Comparison of ENCODE assay signal across 2 cellular contexts in the genomic region with DNA sequence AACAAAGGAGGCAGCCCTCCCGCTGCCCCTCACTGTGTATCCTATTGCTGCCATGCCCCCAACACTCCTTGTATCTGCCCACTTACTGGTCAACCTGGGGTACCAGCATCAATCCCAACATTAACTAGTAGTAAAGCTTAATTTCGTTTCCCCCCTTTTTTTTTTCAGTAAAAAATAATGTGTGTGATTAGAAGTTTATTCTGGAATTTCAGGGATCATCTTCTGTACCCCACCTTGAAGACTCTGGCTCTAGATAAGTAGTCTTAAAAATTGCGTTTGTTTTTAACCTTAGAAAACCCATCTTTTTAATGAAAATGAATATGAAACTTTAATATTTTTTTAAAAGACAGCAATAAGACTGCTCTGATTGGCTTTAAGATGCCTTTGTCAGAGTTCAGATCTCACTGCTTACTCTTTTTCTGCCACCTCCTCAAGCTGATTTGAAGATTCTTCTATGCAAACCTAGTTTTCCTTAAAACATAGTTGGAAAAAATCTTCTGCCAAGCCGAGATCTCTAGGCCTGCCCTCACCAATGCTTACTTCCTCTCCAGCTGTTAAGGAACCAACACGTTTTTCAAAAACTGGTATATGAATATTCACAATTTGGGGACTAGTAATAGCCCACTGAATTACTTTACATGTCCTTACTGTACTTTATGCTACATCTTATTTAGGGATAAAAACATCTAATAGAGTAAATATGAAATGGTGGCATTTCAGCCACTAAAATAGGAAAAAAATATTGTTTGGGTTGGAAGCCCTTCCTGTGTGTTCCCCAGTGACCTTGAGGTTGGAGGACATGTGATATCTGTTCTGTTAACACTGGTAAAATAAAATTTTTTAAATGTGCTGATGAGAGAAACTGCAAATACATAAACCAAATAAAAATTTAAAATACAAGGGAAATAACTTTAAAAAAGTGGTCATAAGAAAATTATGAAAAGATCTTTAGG.
A peak's percentile ranks its signal among the peaks of the same experiment; 100 is the strongest.
TF ChIP-seq lines count a peak whose summit lies in the region.

No MANE protein-coding gene starts in this region.

TF ChIP-seq in HCT116, 20 proteins besides CTCF, POLR2A, EP300 and RAD21:
- TF ChIP-seq ZNF274 (IDR thresholded peaks at IDR 0.05; ENCODE audit: low read depth, low read length) (no peak), POLR2AphosphoS5 (IDR thresholded peaks at IDR 0.05; ENCODE audit: low read depth, low read length) (no peak), ELF1 (IDR thresholded peaks at IDR 0.05; ENCODE audit: borderline replicate concordance, low read depth) (no peak), CEBPB (IDR thresholded peaks at IDR 0.05; ENCODE audit: low read depth) (no peak), CBX3 (IDR thresholded peaks at IDR 0.05; ENCODE audit: low read depth) (no peak), SP1 (IDR thresholded peaks at IDR 0.05; ENCODE audit: low read depth) (no peak), EZH2 (IDR thresholded peaks at IDR 0.05) (no peak), FOSL1 (IDR thresholded peaks at IDR 0.05; ENCODE audit: low read depth) (no peak), SRF (IDR thresholded peaks at IDR 0.05; ENCODE audit: low read depth) (no peak)
- TF ChIP-seq, protein P1, sequence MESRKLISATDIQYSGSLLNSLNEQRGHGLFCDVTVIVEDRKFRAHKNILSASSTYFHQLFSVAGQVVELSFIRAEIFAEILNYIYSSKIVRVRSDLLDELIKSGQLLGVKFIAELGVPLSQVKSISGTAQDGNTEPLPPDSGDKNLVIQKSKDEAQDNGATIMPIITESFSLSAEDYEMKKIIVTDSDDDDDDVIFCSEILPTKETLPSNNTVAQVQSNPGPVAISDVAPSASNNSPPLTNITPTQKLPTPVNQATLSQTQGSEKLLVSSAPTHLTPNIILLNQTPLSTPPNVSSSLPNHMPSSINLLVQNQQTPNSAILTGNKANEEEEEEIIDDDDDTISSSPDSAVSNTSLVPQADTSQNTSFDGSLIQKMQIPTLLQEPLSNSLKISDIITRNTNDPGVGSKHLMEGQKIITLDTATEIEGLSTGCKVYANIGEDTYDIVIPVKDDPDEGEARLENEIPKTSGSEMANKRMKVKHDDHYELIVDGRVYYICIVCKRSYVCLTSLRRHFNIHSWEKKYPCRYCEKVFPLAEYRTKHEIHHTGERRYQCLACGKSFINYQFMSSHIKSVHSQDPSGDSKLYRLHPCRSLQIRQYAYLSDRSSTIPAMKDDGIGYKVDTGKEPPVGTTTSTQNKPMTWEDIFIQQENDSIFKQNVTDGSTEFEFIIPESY (IDR thresholded peaks at IDR 0.05; ENCODE audit: extremely low read depth, insufficient replicate concordance, low read length): no peak
- TF ChIP-seq, protein P2, sequence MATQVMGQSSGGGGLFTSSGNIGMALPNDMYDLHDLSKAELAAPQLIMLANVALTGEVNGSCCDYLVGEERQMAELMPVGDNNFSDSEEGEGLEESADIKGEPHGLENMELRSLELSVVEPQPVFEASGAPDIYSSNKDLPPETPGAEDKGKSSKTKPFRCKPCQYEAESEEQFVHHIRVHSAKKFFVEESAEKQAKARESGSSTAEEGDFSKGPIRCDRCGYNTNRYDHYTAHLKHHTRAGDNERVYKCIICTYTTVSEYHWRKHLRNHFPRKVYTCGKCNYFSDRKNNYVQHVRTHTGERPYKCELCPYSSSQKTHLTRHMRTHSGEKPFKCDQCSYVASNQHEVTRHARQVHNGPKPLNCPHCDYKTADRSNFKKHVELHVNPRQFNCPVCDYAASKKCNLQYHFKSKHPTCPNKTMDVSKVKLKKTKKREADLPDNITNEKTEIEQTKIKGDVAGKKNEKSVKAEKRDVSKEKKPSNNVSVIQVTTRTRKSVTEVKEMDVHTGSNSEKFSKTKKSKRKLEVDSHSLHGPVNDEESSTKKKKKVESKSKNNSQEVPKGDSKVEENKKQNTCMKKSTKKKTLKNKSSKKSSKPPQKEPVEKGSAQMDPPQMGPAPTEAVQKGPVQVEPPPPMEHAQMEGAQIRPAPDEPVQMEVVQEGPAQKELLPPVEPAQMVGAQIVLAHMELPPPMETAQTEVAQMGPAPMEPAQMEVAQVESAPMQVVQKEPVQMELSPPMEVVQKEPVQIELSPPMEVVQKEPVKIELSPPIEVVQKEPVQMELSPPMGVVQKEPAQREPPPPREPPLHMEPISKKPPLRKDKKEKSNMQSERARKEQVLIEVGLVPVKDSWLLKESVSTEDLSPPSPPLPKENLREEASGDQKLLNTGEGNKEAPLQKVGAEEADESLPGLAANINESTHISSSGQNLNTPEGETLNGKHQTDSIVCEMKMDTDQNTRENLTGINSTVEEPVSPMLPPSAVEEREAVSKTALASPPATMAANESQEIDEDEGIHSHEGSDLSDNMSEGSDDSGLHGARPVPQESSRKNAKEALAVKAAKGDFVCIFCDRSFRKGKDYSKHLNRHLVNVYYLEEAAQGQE (IDR thresholded peaks at IDR 0.05; ENCODE audit: low read depth): no peak
- TF ChIP-seq, protein P3, sequence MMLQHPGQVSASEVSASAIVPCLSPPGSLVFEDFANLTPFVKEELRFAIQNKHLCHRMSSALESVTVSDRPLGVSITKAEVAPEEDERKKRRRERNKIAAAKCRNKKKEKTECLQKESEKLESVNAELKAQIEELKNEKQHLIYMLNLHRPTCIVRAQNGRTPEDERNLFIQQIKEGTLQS (IDR thresholded peaks at IDR 0.05): no peak

TF ChIP-seq in GM12878, 131 proteins besides CTCF, POLR2A, EP300 and RAD21:
- TF ChIP-seq BHLHE40 (IDR thresholded peaks at IDR 0.05; ENCODE audit: borderline replicate concordance in 1 of 2, low read depth in 2 of 2, low read length in 1 of 2) (peak in 1 of 2 experiments; percentile 28; a peak in 1 of 4 replicates), ZZZ3 (IDR thresholded peaks at IDR 0.05; ENCODE audit: control insufficient read depth, insufficient read length, low read depth) (no peak), EED (IDR thresholded peaks at IDR 0.05; ENCODE audit: low read depth) (no peak), SPI1 (IDR thresholded peaks at IDR 0.05; ENCODE audit: borderline replicate concordance, insufficient read depth, low read depth, low read length) (peak; percentile 41; the same call in 1 of the 2 replicates)
